In genomic region chr1:208135354-208135753, GRCh38 we compare ENCODE assay signal across 17 cellular contexts.
DNase-seq lines count a peak whose midpoint lies in the region; ATAC-seq, FAIRE-seq and TF ChIP-seq lines count a peak whose summit lies in the region.
"Had no signal": no experiment of that assay in that cellular context is flagged by ENCODE, and none has a peak within 500 bp of the region (broad histone marks: within the 10 kb centered on the region; RNA-seq: fewer than 3 reads in every experiment).

No MANE protein-coding gene starts in this region.

- H3K4ac ChIP-seq in mesenchymal stem cell (ENCODE audit: low read depth in 1 of 2, low read length in 2 of 2) = no peak overlapping the region

- H4K91ac ChIP-seq in mesenchymal stem cell (ENCODE audit: low read length) = no peak overlapping the region

- no peaks in the 10 kb centered on the region for H3K9me3 Mint-ChIP-seq in activated naive CD8-positive, alpha-beta T cell treated with anti-CD3 and anti-CD28 coated beads for 36 hours
- H3K9me3 Mint-ChIP-seq: memory B cell had no signal

- H3K27me3 Mint-ChIP-seq in activated naive CD8-positive, alpha-beta T cell treated with anti-CD3 and anti-CD28 coated beads for 36 hours = peaks cover 9% of the 10 kb centered on the region

- no peak for TF ChIP-seq CTCF in AG10803 (conservative IDR thresholded peaks at IDR 0.05; ENCODE audit: low read length)

- H3K79me1 ChIP-seq in mesenchymal stem cell (replicated peaks; ENCODE audit: low read length, poor library complexity, severe bottlenecking) = no peaks in the 10 kb centered on the region

- H3K27me3 ChIP-seq in esophagus (ENCODE audit: control insufficient read depth in 1 of 2, insufficient read depth in 2 of 2, low read length in 2 of 2) (no peaks in the 10 kb centered on the region), mesenchymal stem cell (ENCODE audit: control insufficient read depth in 1 of 2, insufficient read depth in 1 of 2, low read length in 2 of 2) (no peaks in the 10 kb centered on the region)
- H3K27me3 ChIP-seq: testis had no signal

- ATAC-seq in HG02571 (IDR thresholded peaks at IDR 0.05; ENCODE audit: unreplicated experiment) = no peak

- no peak overlapping the region for H2AFZ ChIP-seq in mesenchymal stem cell (ENCODE audit: low read depth, low read length)

- H3K27ac Mint-ChIP-seq in activated naive CD8-positive, alpha-beta T cell treated with anti-CD3 and anti-CD28 coated beads for 36 hours = no peak overlapping the region
- H3K27ac Mint-ChIP-seq: memory B cell had no signal

- no peaks in the 10 kb centered on the region for H3K36me3 Mint-ChIP-seq in activated naive CD8-positive, alpha-beta T cell treated with anti-CD3 and anti-CD28 coated beads for 36 hours
- H3K36me3 Mint-ChIP-seq: memory B cell had no signal

- no peak overlapping the region for H3K18ac ChIP-seq in mesenchymal stem cell (ENCODE audit: low read depth in 1 of 2, low read length in 2 of 2)

- H3K4me1 ChIP-seq in esophagus (ENCODE audit: control insufficient read depth in 2 of 2, insufficient read depth in 2 of 2, low read length in 1 of 2) (peaks cover 4 to 8% of the 10 kb centered on the region in 2 donors), mesenchymal stem cell (ENCODE audit: control insufficient read depth, insufficient read depth, low read depth, low read length) (peaks cover 16% of the 10 kb centered on the region)
- H3K4me1 ChIP-seq: testis had no signal

- no peak for FAIRE-seq in GM12891 (lab: Jason Lieb, UNC)
- FAIRE-seq: D721Med had no signal

- H3K36me3 ChIP-seq in esophagus (ENCODE audit: control insufficient read depth in 2 of 2, insufficient read depth in 2 of 2, low read length in 1 of 2) = peaks cover 0 to 13% of the 10 kb centered on the region in 2 donors
- H3K36me3 ChIP-seq in mesenchymal stem cell (ENCODE audit: control insufficient read depth in 1 of 2, insufficient read depth in 2 of 2, low read depth in 1 of 2, low read length in 2 of 2) = no peaks in the 10 kb centered on the region

- H3K4me3 ChIP-seq in AG10803 (ENCODE audit: low read length) = no peak overlapping the region
- no peak overlapping the region for H3K4me3 ChIP-seq in esophagus (ENCODE audit: low read depth in 1 of 2, low read length in 2 of 2)
- H3K4me3 ChIP-seq in mesenchymal stem cell (ENCODE audit: insufficient read depth in 1 of 2, low read depth in 1 of 2, low read length in 2 of 2) = no peak overlapping the region
- H3K4me3 ChIP-seq: testis had no signal

- H3K9me3 ChIP-seq in esophagus (ENCODE audit: control insufficient read depth in 2 of 2, insufficient read depth in 1 of 2, low read depth in 1 of 2, low read length in 1 of 2) (no peaks in the 10 kb centered on the region), mesenchymal stem cell (ENCODE audit: control insufficient read depth, low read length) (no peaks in the 10 kb centered on the region)
- H3K9me3 ChIP-seq: testis had no signal

- peak; percentile 88 for DNase-seq in AG10803 (ENCODE audit: low read depth)
- DNase-seq in NOMO-1 treated with DMSO at 0.1 percent for 48 hours (lab: John Stamatoyannopoulos, UW; ENCODE audit: unreplicated experiment) = peak; percentile 43
- peak; percentile 51 for DNase-seq in mesenchymal stem cell
- no peak for DNase-seq in GM12891 (ENCODE audit: insufficient read length, low spot score)
- no peak for DNase-seq in kidney glomerular epithelial cell (lab: John Stamatoyannopoulos, UW)
- no peak for DNase-seq in activated naive CD8-positive, alpha-beta T cell treated with anti-CD3 and anti-CD28 coated beads for 36 hours
- DNase-seq: AML-193; central memory CD4-positive, alpha-beta T cell; HCEC 1CT; NCI-H2029; NCI-H82; nucleus accumbens; testis had no signal

- no peak overlapping the region for H2BK15ac ChIP-seq in mesenchymal stem cell (ENCODE audit: low read depth, poor library complexity, severe bottlenecking)

- no peak overlapping the region for H2BK5ac ChIP-seq in mesenchymal stem cell (ENCODE audit: low read depth, low read length, poor library complexity, severe bottlenecking)

- peak overlapping the region; percentile 11 to 34 for H3K27ac ChIP-seq in esophagus (ENCODE audit: low read depth in 2 of 2, low read length in 1 of 2)
- H3K27ac ChIP-seq in mesenchymal stem cell (ENCODE audit: low read length, poor library complexity, severe bottlenecking) = no peak overlapping the region
- H3K27ac ChIP-seq: testis had no signal

- TF ChIP-seq POLR2A in GM12891 (IDR thresholded peaks at IDR 0.05; ENCODE audit: low read depth, low read length) = no peak

- no peak overlapping the region for H3K14ac ChIP-seq in mesenchymal stem cell (ENCODE audit: low read length in 2 of 2)

- H3K4me1 Mint-ChIP-seq in activated naive CD8-positive, alpha-beta T cell treated with anti-CD3 and anti-CD28 coated beads for 36 hours = peaks cover 7% of the 10 kb centered on the region
- H3K4me1 Mint-ChIP-seq: memory B cell had no signal

- no peak overlapping the region for H3K4me3 Mint-ChIP-seq in activated naive CD8-positive, alpha-beta T cell treated with anti-CD3 and anti-CD28 coated beads for 36 hours
- H3K4me3 Mint-ChIP-seq: memory B cell had no signal

- H3K23ac ChIP-seq in mesenchymal stem cell (ENCODE audit: low read length in 2 of 2) = no peak overlapping the region

- no peak overlapping the region for H3K9ac ChIP-seq in mesenchymal stem cell (ENCODE audit: low read length)

- H2BK120ac ChIP-seq in mesenchymal stem cell (ENCODE audit: low read depth, low read length) = no peak overlapping the region

- no peak overlapping the region for H2AK5ac ChIP-seq in mesenchymal stem cell (ENCODE audit: low read length, severe bottlenecking)

- H4K8ac ChIP-seq in mesenchymal stem cell (ENCODE audit: low read length) = peak overlapping the region; percentile 55

- no peak overlapping the region for H3K4me2 ChIP-seq in mesenchymal stem cell (ENCODE audit: low read length, poor library complexity, severe bottlenecking)

- no peak overlapping the region for H2BK12ac ChIP-seq in mesenchymal stem cell (ENCODE audit: low read length in 2 of 2)

- 43 to 50% methylated on average over 2 of the region's 2 CpGs for WGBS in esophagus, 2 donors
- 87% methylated on average over 2 of the region's 2 CpGs for WGBS in mesenchymal stem cell

TF ChIP-seq in GM12891, 5 proteins besides CTCF, POLR2A, EP300 and RAD21:
- TF ChIP-seq POU2F2 (IDR thresholded peaks at IDR 0.05; ENCODE audit: low read depth, low read length) = no peak
- TF ChIP-seq POLR2AphosphoS5 (IDR thresholded peaks at IDR 0.05; ENCODE audit: low read depth, low read length) = no peak
- no peak for TF ChIP-seq TAF1 (IDR thresholded peaks at IDR 0.05; ENCODE audit: low read depth, low read length)
- TF ChIP-seq SPI1 (IDR thresholded peaks at IDR 0.05; ENCODE audit: low read depth, low read length) = no peak
- no peak for TF ChIP-seq PAX5 (IDR thresholded peaks at IDR 0.05; ENCODE audit: insufficient read depth, low read length, severe bottlenecking)
TF ChIP-seq in GM12891: peak in this region for 0.

Comparison
In these comparisons a context has a peak if more than half of its experiments do, and no peak if none do; other contexts are left out.
1. DNase-seq: peak in AG10803 (single experiment), NOMO-1 treated with DMSO at 0.1 percent for 48 hours (single experiment) and mesenchymal stem cell (single experiment); none in GM12891 (single experiment), kidney glomerular epithelial cell (single experiment) and activated naive CD8-positive, alpha-beta T cell treated with anti-CD3 and anti-CD28 coated beads for 36 hours (single experiment).